ENCODE assay signal across 12 cellular contexts in the genomic region with DNA sequence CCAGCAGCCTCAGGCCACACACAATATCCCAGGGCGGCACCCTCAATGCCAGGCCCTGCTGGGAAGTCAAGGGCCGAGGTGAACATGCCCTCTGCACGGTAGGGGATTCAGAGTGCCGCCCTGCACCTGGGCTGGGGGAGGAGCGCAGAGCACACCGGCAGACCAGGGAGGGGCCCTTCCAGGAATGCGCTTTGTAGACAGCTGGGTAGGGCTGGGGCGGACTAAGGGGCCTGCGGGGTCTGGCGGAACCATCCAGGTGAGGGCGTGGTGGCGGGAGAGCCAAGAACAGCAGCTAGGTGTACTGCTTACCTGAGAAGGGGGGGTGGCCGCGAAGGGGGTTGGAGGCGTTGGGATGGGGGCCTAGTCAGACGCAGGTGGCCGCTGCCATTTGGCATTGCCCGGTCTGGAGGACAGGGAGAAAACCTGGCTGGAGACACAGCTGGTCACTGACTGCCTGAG. TPM values are rescaled to one million over a fixed set of nuclear protein-coding genes. Genes with fewer than 3 reads are reported as not detected.
DNase-seq lines count a peak whose midpoint lies in the region; ATAC-seq and TF ChIP-seq lines count a peak whose summit lies in the region.
"Had no signal": no experiment of that assay in that cellular context is flagged by ENCODE, and none has a peak within 500 bp of the region (broad histone marks: within the 10 kb centered on the region; RNA-seq: fewer than 3 reads in every experiment).

No MANE protein-coding gene starts in this region.

- no peak for TF ChIP-seq POLR2A in sigmoid colon (IDR thresholded peaks at IDR 0.05)

- peaks cover 36% of the 10 kb centered on the region; the same call in 1 of the 2 replicates for H4K20me1 ChIP-seq in BLaER1

- H3K27ac Mint-ChIP-seq in memory B cell, result no peak overlapping the region

- H3K4me3 Mint-ChIP-seq in memory B cell, result peak overlapping the region; percentile 73

- intact Hi-C loops in sigmoid colon (cut with DNase I), result loop anchor here (1.0 to 2.0 kb wide), 2 partner anchors 28 to 83 kb away; partner anchors contain the start of gene KRTAP5-5

- DNase-seq in memory B cell (ENCODE audit: low spot score in 2 of 2), result no peak
- DNase-seq in C1 segment of cervical spinal cord (lab: John Stamatoyannopoulos, UW), result no peak
- no peak for DNase-seq in EL
- no peak for DNase-seq in sigmoid colon
- DNase-seq: stimulated activated CD4-positive, alpha-beta T cell treated with anti-CD3 and anti-CD28 coated beads, Interleukin-1b, Interleukin-23, amount 100 ng/mL, for 48 hours had no signal

- H3K4me1 Mint-ChIP-seq in memory B cell, result peaks cover 11% of the 10 kb centered on the region

- peak overlapping the region; percentile 79 for H3K4me2 ChIP-seq in BLaER1
- H3K4me2 ChIP-seq: KMS-11 had no signal

- H3K27me3 Mint-ChIP-seq in memory B cell, result peaks cover 15% of the 10 kb centered on the region

- no peaks in the 10 kb centered on the region for H3K9me3 ChIP-seq in BLaER1
- H3K9me3 ChIP-seq in HUES6 (ENCODE audit: control insufficient read depth, insufficient read depth, low read depth, low read length), result no peaks in the 10 kb centered on the region
- H3K9me3 ChIP-seq in sigmoid colon, result no peaks in the 10 kb centered on the region

- no peak overlapping the region for H3K4me3 ChIP-seq in BLaER1
- peak overlapping the region; percentile 60 for H3K4me3 ChIP-seq in HUES6 (ENCODE audit: low read depth, low read length)
- H3K4me3 ChIP-seq in sigmoid colon, result no peak overlapping the region

- no peak overlapping the region for H3K9ac ChIP-seq in BLaER1
- no peak overlapping the region for H3K9ac ChIP-seq in HUES6 (ENCODE audit: low read length)
- H3K9ac ChIP-seq: KMS-11, parathyroid adenoma had no signal

- ATAC-seq in memory B cell (ENCODE audit: low read depth) (no peak), GM18502 (IDR thresholded peaks at IDR 0.05; ENCODE audit: poor library complexity, unreplicated experiment) (no peak)

- no peaks in the 10 kb centered on the region for H3K36me3 Mint-ChIP-seq in memory B cell

- peaks cover 60% of the 10 kb centered on the region for H3K27me3 ChIP-seq in BLaER1
- peaks cover 86% of the 10 kb centered on the region for H3K27me3 ChIP-seq in HUES6 (ENCODE audit: control insufficient read depth, insufficient read depth, low read length)
- peaks cover 7 to 29% (median 23%) of the 10 kb centered on the region in 3 donors for H3K27me3 ChIP-seq in sigmoid colon

- TF ChIP-seq EP300 in sigmoid colon (IDR thresholded peaks at IDR 0.05), result no peak

- no peaks in the 10 kb centered on the region for H3K9me3 Mint-ChIP-seq in memory B cell

- H3K4me1 ChIP-seq in BLaER1 (peaks cover 37% of the 10 kb centered on the region), HUES6 (ENCODE audit: control insufficient read depth, insufficient read depth, low read length) (peaks cover 11% of the 10 kb centered on the region), sigmoid colon (peaks cover 0 to 31% (median 27%) of the 10 kb centered on the region in 4 donors)
- H3K4me1 ChIP-seq: parathyroid adenoma had no signal

- H3K27ac ChIP-seq in BLaER1 (no peak overlapping the region), HUES6 (ENCODE audit: low read depth, low read length) (no peak overlapping the region), VCaP (peak overlapping the region; percentile 47; the same call in 1 of the 2 replicates), sigmoid colon (no peak overlapping the region)
- H3K27ac ChIP-seq: KMS-11, parathyroid adenoma had no signal

- H3K36me3 ChIP-seq in BLaER1, result no peaks in the 10 kb centered on the region
- no peaks in the 10 kb centered on the region for H3K36me3 ChIP-seq in HUES6 (ENCODE audit: control insufficient read depth, insufficient read depth, low read length)
- H3K36me3 ChIP-seq in sigmoid colon, result no peaks in the 10 kb centered on the region

- TF ChIP-seq CTCF in VCaP (conservative IDR thresholded peaks at IDR 0.05), result no peak
- no peak for TF ChIP-seq CTCF in sigmoid colon (IDR thresholded peaks at IDR 0.05)

- WGBS in sigmoid colon, 2 donors, result 5 to 14% methylated on average over 18 of the region's 18 CpGs

RNA-seq across cellular contexts. Expression of gene DUSP8, which starts 26.0 kb away (rescaled TPM):
- total RNA-seq in sigmoid colon, result 1 to 10 TPM in 3 of 4 donors, under 1 TPM in 1; 0.66 to 4.4 (median 2.1) TPM
- 10 to 100 TPM in 1 of 3 donors, 1 to 10 TPM in 2; 6.6 to 12.7 (median 7.0) TPM for polyA plus RNA-seq in sigmoid colon

RNA-seq across cellular contexts. Expression of gene KRTAP5-1, which starts 39.0 kb away (rescaled TPM):
- not detected for total RNA-seq in sigmoid colon
- polyA plus RNA-seq in sigmoid colon, result not detected
- total RNA-seq: lung microvascular endothelial cell had no signal

RNA-seq across cellular contexts. Expression of gene KRTAP5-2, which starts 52.0 kb away (rescaled TPM):
- not detected for total RNA-seq in sigmoid colon
- polyA plus RNA-seq in sigmoid colon, result under 1 TPM in 1 of 3 donors, not detected in 2; 0.29 TPM
- total RNA-seq: lung microvascular endothelial cell had no signal

RNA-seq across cellular contexts. Expression of gene MOB2, which starts 59.5 kb away (rescaled TPM):
- 10 to 100 TPM; 68.6 to 88.9 (median 71.5) TPM for total RNA-seq in sigmoid colon
- 10 to 100 TPM; 46.2 to 55.0 (median 53.5) TPM for polyA plus RNA-seq in sigmoid colon
